In genomic region chr11:75745807-75746206, GRCh38 we compare ENCODE assay signal across 25 cellular contexts. TPM values are rescaled to one million over a fixed set of nuclear protein-coding genes. Genes with fewer than 3 reads are reported as not detected.
"Had no signal": no experiment of that assay in that cellular context is flagged by ENCODE, and none has a peak within 500 bp of the region (broad histone marks: within the 10 kb centered on the region; RNA-seq: fewer than 3 reads in every experiment).

No MANE protein-coding gene starts in this region.

- DNase-seq: caudate nucleus; colonic mucosa; effector CD4-positive, alpha-beta T cell; foreskin melanocyte; head of caudate nucleus; hypothalamus; kidney glomerular epithelial cell; mesendoderm; naive B cell; occipital lobe; pancreas; sigmoid colon; small intestine; stimulated activated CD4-positive, alpha-beta T cell treated with anti-CD3 and anti-CD28 coated beads, Interleukin-2, amount 100 ng/mL, for 48 hours; stimulated activated CD8-positive, alpha-beta memory T cell treated with anti-CD3 and anti-CD28 coated beads, Interleukin-4, amount 100 ng/mL, for 48 hours; stimulated activated naive CD8-positive, alpha-beta T cell treated with anti-CD3 and anti-CD28 coated beads, Interleukin-15, Interleukin-2, amounts not matched to agents 100 U/mL and 50 U/mL, for 24 hours; tibial artery; upper lobe of right lung had no signal

- H3K36me3 Mint-ChIP-seq: naive B cell; stimulated activated effector memory CD8-positive, alpha-beta T cell treated with anti-CD3 and anti-CD28 coated beads, Interleukin-12 subunit alpha, Interleukin-12 subunit beta, amount 100 ng/mL, for 72 hours had no signal

- H3K4me3 ChIP-seq: colonic mucosa, lung, pancreas, sigmoid colon, tibial artery, upper lobe of right lung had no signal

- ATAC-seq: left lobe of liver; pancreas; stimulated activated effector memory CD8-positive, alpha-beta T cell treated with anti-CD3 and anti-CD28 coated beads, Interleukin-12 subunit alpha, Interleukin-12 subunit beta, amount 100 ng/mL, for 72 hours; stimulated activated naive CD8-positive, alpha-beta T cell treated with anti-CD3 and anti-CD28 coated beads, Interleukin-15, Interleukin-2, amounts not matched to agents 100 U/mL and 50 U/mL, for 24 hours; upper lobe of right lung had no signal

- H3K4me1 Mint-ChIP-seq: naive B cell; stimulated activated effector memory CD8-positive, alpha-beta T cell treated with anti-CD3 and anti-CD28 coated beads, Interleukin-12 subunit alpha, Interleukin-12 subunit beta, amount 100 ng/mL, for 72 hours had no signal

- H3K27ac Mint-ChIP-seq: naive B cell; nephron; progenitor cell of endocrine pancreas; stimulated activated effector memory CD8-positive, alpha-beta T cell treated with anti-CD3 and anti-CD28 coated beads, Interleukin-12 subunit alpha, Interleukin-12 subunit beta, amount 100 ng/mL, for 72 hours had no signal

- H3K9me3 ChIP-seq: colonic mucosa, pancreas, sigmoid colon, tibial artery, upper lobe of right lung had no signal

- H3K4me3 Mint-ChIP-seq: naive B cell; nephron; stimulated activated effector memory CD8-positive, alpha-beta T cell treated with anti-CD3 and anti-CD28 coated beads, Interleukin-12 subunit alpha, Interleukin-12 subunit beta, amount 100 ng/mL, for 72 hours had no signal

- H3K4me1 ChIP-seq: colonic mucosa, pancreas, sigmoid colon, tibial artery, upper lobe of right lung had no signal

- H3K36me3 ChIP-seq: colonic mucosa, pancreas, sigmoid colon, tibial artery, upper lobe of right lung had no signal

- H3K27me3 ChIP-seq: colonic mucosa, pancreas, sigmoid colon, upper lobe of right lung had no signal

- H3K9me3 Mint-ChIP-seq: stimulated activated effector memory CD8-positive, alpha-beta T cell treated with anti-CD3 and anti-CD28 coated beads, Interleukin-12 subunit alpha, Interleukin-12 subunit beta, amount 100 ng/mL, for 72 hours had no signal

- H3K27ac ChIP-seq: colonic mucosa, pancreas, sigmoid colon, tibial artery, upper lobe of right lung had no signal

RNA-seq across cellular contexts. Expression of gene MOGAT2, which starts 28.2 kb away (rescaled TPM):
- total RNA-seq: dermis microvascular lymphatic vessel endothelial cell, occipital lobe, progenitor cell of endocrine pancreas, renal cortical epithelial cell, upper lobe of right lung had no signal
